In genomic region chr15:74958320-74958907, GRCh38 we compare ENCODE assay signal across 8 cellular contexts. TPM values are rescaled to one million over a fixed set of nuclear protein-coding genes. Genes with fewer than 3 reads are reported as not detected.
DNase-seq lines count a peak whose midpoint lies in the region; ATAC-seq, FAIRE-seq and TF ChIP-seq lines count a peak whose summit lies in the region.

No MANE protein-coding gene starts in this region.

- H3K27ac ChIP-seq in A549 (peak overlapping the region; percentile 82 to 92), GM23338 (ENCODE audit: low read depth) (no peak overlapping the region), MM.1S (ENCODE audit: low read length) (no peak overlapping the region)

- DNase-seq in A549 (ENCODE audit: low read depth in 1 of 2, low spot score in 1 of 2): peak; percentile 85
- peak; percentile 84 for DNase-seq in GM23338 (ENCODE audit: low spot score)
- no peak for DNase-seq in astrocyte of the spinal cord (ENCODE audit: low read depth, low spot score)
- DNase-seq in iPS-NIHi7 (ENCODE audit: extremely low spot score): peak; percentile 65
- DNase-seq in stimulated activated CD8-positive, alpha-beta memory T cell treated with anti-CD3 and anti-CD28 coated beads, Interleukin-4, amount 100 ng/mL, for 48 hours: peak; percentile 45
- DNase-seq in cerebellar nuclear complex (lab: John Stamatoyannopoulos, UW): no peak
- no peak for DNase-seq in MM.1S
- DNase-seq in activated naive CD4-positive, alpha-beta T cell treated with anti-CD3 and anti-CD28 coated beads, Interleukin-2, amount 50 U/mL, for 72 hours (ENCODE audit: low spot score in 2 of 2): no peak

- TF ChIP-seq CTCF in A549 (IDR thresholded peaks at IDR 0.05) (no peak), GM23338 (conservative IDR thresholded peaks at IDR 0.05; ENCODE audit: low read depth in 2 of 2) (no peak), astrocyte of the spinal cord (IDR thresholded peaks at IDR 0.05; ENCODE audit: low read depth, low read length) (no peak), MM.1S (IDR thresholded peaks at IDR 0.05; ENCODE audit: low read length) (no peak)

- peaks cover 37% of the 10 kb centered on the region for H3K4me1 ChIP-seq in A549
- H3K4me1 ChIP-seq in GM23338 (ENCODE audit: insufficient read depth): peaks cover 32% of the 10 kb centered on the region
- H3K4me1 ChIP-seq in MM.1S (ENCODE audit: low read length): peaks cover 20% of the 10 kb centered on the region

- H3K27me3 Mint-ChIP-seq in GM23338 (ENCODE audit: insufficient read depth, low read depth, poor library complexity): peaks cover 51% of the 10 kb centered on the region

- POLR2A ChIA-PET in A549 (lab: Yijun Ruan, JAX): interaction anchor here (1.7 to 2.8 kb wide), 2 partner anchors 20 to 30 kb away, joined by 10 to 24 read pairs; partner anchors contain the start of gene COX5A

- H3K4me3 ChIP-seq in A549: peak overlapping the region; percentile 53
- peak overlapping the region; percentile 80 for H3K4me3 ChIP-seq in GM23338
- H3K4me3 ChIP-seq in astrocyte of the spinal cord (ENCODE audit: low read depth, low read length): peak overlapping the region; percentile 18
- H3K4me3 ChIP-seq in MM.1S (ENCODE audit: low read length): no peak overlapping the region

- peak overlapping the region; percentile 75 for H3K4me3 Mint-ChIP-seq in GM23338

- CTCF ChIA-PET in A549 (lab: Yijun Ruan, JAX): interaction anchor here (1.4 to 7.9 kb wide), 4 partner anchors 9 to 71 kb away, joined by 3 to 54 read pairs (median 4); no protein-coding TSS in a partner anchor

- peaks cover 13% of the 10 kb centered on the region for H4K20me1 ChIP-seq in GM23338 (replicated peaks; ENCODE audit: insufficient read depth)
- no peaks in the 10 kb centered on the region for H4K20me1 ChIP-seq in MM.1S (ENCODE audit: insufficient read depth, low read length)

- 0 out of 2 replicates have a peak, but pooled peaks have one; percentile 8 for TF ChIP-seq POLR2A in A549 (IDR thresholded peaks at IDR 0.05; ENCODE audit: low read length)

- H3K27ac Mint-ChIP-seq in GM23338: no peak overlapping the region
- no peak overlapping the region for H3K27ac Mint-ChIP-seq in activated naive CD4-positive, alpha-beta T cell treated with anti-CD3 and anti-CD28 coated beads, Interleukin-2, amount 50 U/mL, for 72 hours

- no peaks in the 10 kb centered on the region for H3K9me3 ChIP-seq in A549
- H3K9me3 ChIP-seq in MM.1S (replicated peaks; ENCODE audit: insufficient read depth, low read length): no peaks in the 10 kb centered on the region

- H3F3A ChIP-seq in GM23338 (replicated peaks; ENCODE audit: low read depth): peaks cover 9% of the 10 kb centered on the region; the same call in 1 of the 2 replicates
- peaks cover 5% of the 10 kb centered on the region; the same call in 1 of the 2 replicates for H3F3A ChIP-seq in MM.1S (ENCODE audit: insufficient read depth, low read length)

- H3K4me2 ChIP-seq in A549 (peak overlapping the region; percentile 78), GM23338 (peak overlapping the region; percentile 100), MM.1S (ENCODE audit: low read depth, low read length) (no peak overlapping the region)

- peaks cover 34% of the 10 kb centered on the region for H3K4me1 Mint-ChIP-seq in GM23338

- WGBS in A549 (ENCODE audit: missing lambda C conversion rate): 42% methylated on average over 24 of the region's 28 CpGs

- H3K79me2 ChIP-seq in GM23338 (replicated peaks; ENCODE audit: insufficient read depth) (peaks cover 12% of the 10 kb centered on the region), MM.1S (ENCODE audit: low read length) (peaks cover 17% of the 10 kb centered on the region)

- H3K9me3 Mint-ChIP-seq in GM23338: no peaks in the 10 kb centered on the region; the same call in 2 of the 3 replicates
- no peaks in the 10 kb centered on the region for H3K9me3 Mint-ChIP-seq in activated naive CD4-positive, alpha-beta T cell treated with anti-CD3 and anti-CD28 coated beads, Interleukin-2, amount 50 U/mL, for 72 hours

- FAIRE-seq in A549 (lab: Jason Lieb, UNC): no peak

- no peaks in the 10 kb centered on the region for H3K36me3 ChIP-seq in GM23338 (ENCODE audit: insufficient read depth)
- no peaks in the 10 kb centered on the region for H3K36me3 ChIP-seq in MM.1S (replicated peaks; ENCODE audit: insufficient read depth, low read length)

- peaks cover 62% of the 10 kb centered on the region for H3K27me3 ChIP-seq in GM23338 (ENCODE audit: insufficient read depth)
- H3K27me3 ChIP-seq in MM.1S (replicated peaks; ENCODE audit: insufficient read depth, low read length): no peaks in the 10 kb centered on the region

- H3K36me3 Mint-ChIP-seq in GM23338 (ENCODE audit: low read depth): peaks cover 7% of the 10 kb centered on the region; the same call in 2 of the 3 replicates
- no peaks in the 10 kb centered on the region for H3K36me3 Mint-ChIP-seq in activated naive CD4-positive, alpha-beta T cell treated with anti-CD3 and anti-CD28 coated beads, Interleukin-2, amount 50 U/mL, for 72 hours

- H2AFZ ChIP-seq in GM23338 (peak overlapping the region; percentile 90), MM.1S (ENCODE audit: low read length) (no peak overlapping the region)

- ATAC-seq in A549 (peak; percentile 37 to 50; a peak in 3 of 6 replicates), GM23338 (peak; percentile 19)
- ATAC-seq in activated naive CD4-positive, alpha-beta T cell treated with anti-CD3 and anti-CD28 coated beads, Interleukin-2, amount 50 U/mL, for 72 hours: no peak

- no peak overlapping the region for H3K9ac ChIP-seq in MM.1S (ENCODE audit: low read length)

- no peak for TF ChIP-seq EP300 in A549 (IDR thresholded peaks at IDR 0.05)

- H3K9me2 ChIP-seq in GM23338 (ENCODE audit: insufficient read depth): no peaks in the 10 kb centered on the region
- no peaks in the 10 kb centered on the region for H3K9me2 ChIP-seq in MM.1S (replicated peaks; ENCODE audit: insufficient read depth, low read length)

- no peak for TF ChIP-seq RAD21 in A549 (conservative IDR thresholded peaks at IDR 0.05 in 1 of 2, IDR thresholded peaks at IDR 0.05 in 1 of 2)

- in situ Hi-C loops in astrocyte of the spinal cord (cut with HindIII; ENCODE audit: low sequenced_read_pairs): no loop called here

TF ChIP-seq in A549, 52 proteins besides CTCF, POLR2A, EP300 and RAD21 (continues in another document):
- TF ChIP-seq NFE2L2 (conservative IDR thresholded peaks at IDR 0.05; ENCODE audit: low read length): no peak

TF ChIP-seq in GM23338, 12 proteins besides CTCF, POLR2A, EP300 and RAD21 (continues in another document):
- no peak for TF ChIP-seq ZNF114 (CRISPR knock-in tag; IDR thresholded peaks at IDR 0.05)
- no peak for TF ChIP-seq EZH2 (IDR thresholded peaks at IDR 0.05; ENCODE audit: low read depth, unreplicated experiment)
- no peak for TF ChIP-seq POLR2AphosphoS5 (IDR thresholded peaks at IDR 0.05; ENCODE audit: low read depth)
- no peak for TF ChIP-seq NANOG (IDR thresholded peaks at IDR 0.05; ENCODE audit: borderline replicate concordance)
- TF ChIP-seq EZH2phosphoT487 (IDR thresholded peaks at IDR 0.05; ENCODE audit: unreplicated experiment): no peak
- no peak for TF ChIP-seq JUNB (IDR thresholded peaks at IDR 0.05; ENCODE audit: unreplicated experiment)
- TF ChIP-seq CREB1 (CRISPR knock-in tag; IDR thresholded peaks at IDR 0.05; ENCODE audit: low read depth): no peak
- no peak for TF ChIP-seq ZNF331 (CRISPR knock-in tag; IDR thresholded peaks at IDR 0.05; ENCODE audit: low read depth)

RNA-seq across cellular contexts. Expression of gene RPP25, which starts 1.8 kb away (rescaled TPM):
- polyA plus RNA-seq in A549 (2011; rRNA removed): 8.8 and 9.3 TPM in 2 replicates
- polyA plus RNA-seq in A549 (2012; cell fraction: cytosol; rRNA removed): 13.0 and 19.3 TPM in 2 replicates
- 11.3 and 14.5 TPM in 2 replicates for polyA plus RNA-seq in A549 (2012; cell fraction: nucleus; rRNA removed)
- 12.2 to 13.7 TPM (median 13.0 TPM) in 3 replicates for polyA plus RNA-seq in A549 (2017; fragmentation: RNase III; extraction: RNeasy Plus Mini Kit Qiagen cat#74134 plus additional on column Dnase treatment)
- 6.7 and 7.0 TPM in 2 replicates for polyA minus RNA-seq in A549 (2011; rRNA and poly(A)+ RNA removed)
- total RNA-seq in GM23338 (2014; rRNA removed; shearing (Covaris generic)): 15.8 and 18.8 TPM in 2 replicates
- 14.6 and 14.8 TPM in 2 replicates for polyA plus RNA-seq in GM23338 (2016; fragmentation: Nextera tagmentation; extraction: Ambion mirVana)
- 1 to 10 TPM; 3.4 to 6.6 TPM for total RNA-seq in activated naive CD4-positive, alpha-beta T cell treated with anti-CD3 and anti-CD28 coated beads, Interleukin-2, amount 50 U/mL, for 72 hours

RNA-seq across cellular contexts. Expression of gene COX5A, which starts 20.5 kb away (rescaled TPM):
- polyA plus RNA-seq in A549 (2011; rRNA removed): 328 and 391 TPM in 2 replicates
- polyA plus RNA-seq in A549 (2012; cell fraction: cytosol; rRNA removed): 388 and 399 TPM in 2 replicates
- 232 and 279 TPM in 2 replicates for polyA plus RNA-seq in A549 (2012; cell fraction: nucleus; rRNA removed)
- polyA plus RNA-seq in A549 (2017; fragmentation: RNase III; extraction: RNeasy Plus Mini Kit Qiagen cat#74134 plus additional on column Dnase treatment): 478 to 481 TPM (median 481 TPM) in 3 replicates
- polyA minus RNA-seq in A549 (2011; rRNA and poly(A)+ RNA removed): 63.2 and 69.8 TPM in 2 replicates
- 190 and 292 TPM in 2 replicates for total RNA-seq in GM23338 (2014; rRNA removed; shearing (Covaris generic))
- polyA plus RNA-seq in GM23338 (2016; fragmentation: Nextera tagmentation; extraction: Ambion mirVana): 765 and 885 TPM in 2 replicates
- total RNA-seq in activated naive CD4-positive, alpha-beta T cell treated with anti-CD3 and anti-CD28 coated beads, Interleukin-2, amount 50 U/mL, for 72 hours: 100 to 1,000 TPM; 314 to 323 TPM

RNA-seq across cellular contexts. Expression of gene SCAMP5, which starts 36.9 kb away (rescaled TPM):
- polyA plus RNA-seq in A549 (2011; rRNA removed) (10.5 and 11.8 TPM in 2 replicates), A549 (2017; fragmentation: RNase III; extraction: RNeasy Plus Mini Kit Qiagen cat#74134 plus additional on column Dnase treatment) (13.7 to 16.2 TPM (median 15.0 TPM) in 3 replicates), GM23338 (2016; fragmentation: Nextera tagmentation; extraction: Ambion mirVana) (12.8 and 12.9 TPM in 2 replicates)
- polyA plus RNA-seq in A549 (2012; cell fraction: cytosol; rRNA removed): 11.2 and 15.3 TPM in 2 replicates
- polyA plus RNA-seq in A549 (2012; cell fraction: nucleus; rRNA removed): 18.2 and 23.6 TPM in 2 replicates
- polyA minus RNA-seq in A549 (2011; rRNA and poly(A)+ RNA removed): 14.0 and 17.4 TPM in 2 replicates
- total RNA-seq in GM23338 (2014; rRNA removed; shearing (Covaris generic)): 31.0 and 43.3 TPM in 2 replicates
- 10 to 100 TPM in 1 of 2 donors, 1 to 10 TPM in 1; 3.7 to 11.4 TPM for total RNA-seq in activated naive CD4-positive, alpha-beta T cell treated with anti-CD3 and anti-CD28 coated beads, Interleukin-2, amount 50 U/mL, for 72 hours

RNA-seq across cellular contexts. Expression of gene FAM219B, which starts 51.8 kb away (rescaled TPM):
- polyA plus RNA-seq in A549 (2011; rRNA removed) (46.2 and 65.3 TPM in 2 replicates), A549 (2017; fragmentation: RNase III; extraction: RNeasy Plus Mini Kit Qiagen cat#74134 plus additional on column Dnase treatment) (29.9 to 36.9 TPM (median 31.3 TPM) in 3 replicates), GM23338 (2016; fragmentation: Nextera tagmentation; extraction: Ambion mirVana) (28.2 and 28.8 TPM in 2 replicates)
- 38.6 and 40.8 TPM in 2 replicates for polyA plus RNA-seq in A549 (2012; cell fraction: cytosol; rRNA removed)
- 96.5 and 128 TPM in 2 replicates for polyA plus RNA-seq in A549 (2012; cell fraction: nucleus; rRNA removed)
- 42.7 and 47.2 TPM in 2 replicates for polyA minus RNA-seq in A549 (2011; rRNA and poly(A)+ RNA removed)
- 53.1 and 61.4 TPM in 2 replicates for total RNA-seq in GM23338 (2014; rRNA removed; shearing (Covaris generic))
- total RNA-seq in activated naive CD4-positive, alpha-beta T cell treated with anti-CD3 and anti-CD28 coated beads, Interleukin-2, amount 50 U/mL, for 72 hours: 10 to 100 TPM; 61.7 to 66.2 TPM

Comparison
In these comparisons a context has a peak if more than half of its experiments do, and no peak if none do; other contexts are left out.
1. ATAC-seq: peak in A549 (2 of 2) and GM23338 (single experiment); none in activated naive CD4-positive, alpha-beta T cell treated with anti-CD3 and anti-CD28 coated beads, Interleukin-2, amount 50 U/mL, for 72 hours (0 of 2).
2. DNase-seq: peak in A549 (2 of 2), GM23338 (single experiment), iPS-NIHi7 (single experiment) and stimulated activated CD8-positive, alpha-beta memory T cell treated with anti-CD3 and anti-CD28 coated beads, Interleukin-4, amount 100 ng/mL, for 48 hours (single experiment); none in astrocyte of the spinal cord (single experiment), cerebellar nuclear complex (0 of 2), MM.1S (single experiment) and activated naive CD4-positive, alpha-beta T cell treated with anti-CD3 and anti-CD28 coated beads, Interleukin-2, amount 50 U/mL, for 72 hours (0 of 2).
3. H3K27ac ChIP-seq: peak in A549 (2 of 2); none in GM23338 (single experiment) and MM.1S (single experiment).